ENCODE assay signal across 17 cellular contexts in genomic region chr11:85133636-85134035, GRCh38.
"Had no signal": no experiment of that assay in that cellular context is flagged by ENCODE, and none has a peak within 500 bp of the region (broad histone marks: within the 10 kb centered on the region; RNA-seq: fewer than 3 reads in every experiment).

No MANE protein-coding gene starts in this region.

- H3K27me3 ChIP-seq: adrenal gland, upper lobe of left lung had no signal

- H3K27ac ChIP-seq: adrenal gland, coronary artery, upper lobe of left lung had no signal

- DNase-seq: activated CD8-positive, alpha-beta memory T cell treated with anti-CD3 and anti-CD28 coated beads for 24 hours; activated CD8-positive, alpha-beta memory T cell treated with anti-CD3 and anti-CD28 coated beads, Interleukin-2, amount 50 U/mL, for 4 hours; activated naive CD4-positive, alpha-beta T cell; activated T-cell treated with anti-CD3 and anti-CD28 coated beads, Interleukin-2, amount 50 U/mL, for 4 hours; adrenal gland; cerebellar nuclear complex; foreskin melanocyte; left ventricle myocardium superior; mammary epithelial cell; stimulated activated CD4-positive, alpha-beta T cell treated with anti-CD3 and anti-CD28 coated beads, Interleukin-4, amount 100 ng/mL, for 1 hour; stimulated activated naive CD4-positive, alpha-beta T cell; T-helper 1 cell; upper lobe of left lung had no signal

- H3K4me3 ChIP-seq: adrenal gland, coronary artery, upper lobe of left lung had no signal

- H3K36me3 Mint-ChIP-seq: activated naive CD8-positive, alpha-beta T cell had no signal

- H3K27me3 Mint-ChIP-seq: activated naive CD8-positive, alpha-beta T cell; progenitor cell of endocrine pancreas had no signal

- H3K27ac Mint-ChIP-seq: activated naive CD8-positive, alpha-beta T cell; activated T-helper 2 cell treated with anti-CD3 and anti-CD28 coated beads, Interferon-gamma antibody, Interleukin-2, Interleukin-4, amounts not matched to agents 10 μg/mL and 5 μg/mL and 100 μg/mL, durations not matched to agents 14 hours and 24 hours and 36 hours; progenitor cell of endocrine pancreas had no signal

- H3K4me3 Mint-ChIP-seq: activated naive CD8-positive, alpha-beta T cell; activated T-cell treated with anti-CD3 and anti-CD28 coated beads, Interleukin-2, amount 50 U/mL, for 4 hours had no signal

- H3K9me3 ChIP-seq: adrenal gland, upper lobe of left lung had no signal

- H3K36me3 ChIP-seq: adrenal gland, upper lobe of left lung had no signal

- ATAC-seq: activated T-cell treated with anti-CD3 and anti-CD28 coated beads, Interleukin-2, amount 50 U/mL, for 4 hours; left ventricle myocardium superior had no signal

- H3K4me1 ChIP-seq: adrenal gland, upper lobe of left lung had no signal
